ENCODE assay signal across 1 cellular context in the genomic region with DNA sequence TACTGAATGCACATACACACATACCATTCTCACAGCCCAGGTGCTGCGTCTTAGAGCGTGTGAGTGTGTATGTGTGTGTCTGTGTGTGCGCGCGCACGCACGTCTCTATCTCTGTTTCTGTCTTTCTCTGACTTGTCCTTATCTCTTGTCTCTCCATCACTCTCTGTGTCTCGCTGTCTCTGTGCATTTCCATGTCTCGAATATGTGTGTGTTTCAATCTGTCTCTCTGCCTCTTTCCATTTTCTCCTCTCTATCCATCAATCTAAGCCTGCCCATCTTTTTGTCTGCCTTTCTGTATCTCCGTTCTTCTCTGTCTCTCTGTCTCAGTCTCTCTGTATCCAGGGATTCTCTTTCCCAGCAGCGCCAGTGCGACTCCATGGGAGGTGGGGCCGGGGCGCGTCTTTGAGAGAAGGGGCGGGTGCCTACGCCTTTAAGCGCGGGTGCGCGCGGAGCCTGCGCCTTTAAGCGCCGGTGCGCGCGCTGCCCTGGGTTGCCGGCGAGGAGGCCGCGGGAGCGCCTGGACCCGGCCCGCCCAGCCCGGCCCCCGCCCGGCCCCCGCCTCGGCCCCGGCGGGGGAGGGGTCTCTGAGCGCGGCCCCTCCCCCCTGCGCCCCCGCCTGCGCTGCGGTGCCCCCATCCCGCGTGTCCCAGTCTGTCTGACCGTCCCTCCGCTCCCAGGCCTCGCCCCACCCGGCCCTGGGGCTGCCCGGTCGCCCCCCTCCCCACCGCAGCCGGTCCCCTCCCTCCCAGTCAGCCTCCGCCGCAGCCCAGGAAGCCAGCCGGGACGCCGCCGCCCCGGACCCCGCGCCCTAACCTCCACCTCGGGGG.
TF ChIP-seq lines count a peak whose summit lies in the region.

A gene with protein sequence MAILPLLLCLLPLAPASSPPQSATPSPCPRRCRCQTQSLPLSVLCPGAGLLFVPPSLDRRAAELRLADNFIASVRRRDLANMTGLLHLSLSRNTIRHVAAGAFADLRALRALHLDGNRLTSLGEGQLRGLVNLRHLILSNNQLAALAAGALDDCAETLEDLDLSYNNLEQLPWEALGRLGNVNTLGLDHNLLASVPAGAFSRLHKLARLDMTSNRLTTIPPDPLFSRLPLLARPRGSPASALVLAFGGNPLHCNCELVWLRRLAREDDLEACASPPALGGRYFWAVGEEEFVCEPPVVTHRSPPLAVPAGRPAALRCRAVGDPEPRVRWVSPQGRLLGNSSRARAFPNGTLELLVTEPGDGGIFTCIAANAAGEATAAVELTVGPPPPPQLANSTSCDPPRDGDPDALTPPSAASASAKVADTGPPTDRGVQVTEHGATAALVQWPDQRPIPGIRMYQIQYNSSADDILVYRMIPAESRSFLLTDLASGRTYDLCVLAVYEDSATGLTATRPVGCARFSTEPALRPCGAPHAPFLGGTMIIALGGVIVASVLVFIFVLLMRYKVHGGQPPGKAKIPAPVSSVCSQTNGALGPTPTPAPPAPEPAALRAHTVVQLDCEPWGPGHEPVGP (plus strand): TSS at position 464 of the 827 bp plus-strand sequence. CDS start 3,052 bp downstream, outside the sequence.

TF ChIP-seq in HepG2, 621 proteins besides CTCF, POLR2A, EP300 and RAD21 (continued from another document and continues in another):
- no peak for TF ChIP-seq ZSCAN31 (CRISPR knock-in tag; IDR thresholded peaks at IDR 0.05; ENCODE audit: low read depth)
- no peak for TF ChIP-seq HNRNPUL1 (IDR thresholded peaks at IDR 0.05; ENCODE audit: low read depth, low read length)
- no peak for TF ChIP-seq RFXAP (CRISPR knock-in tag; IDR thresholded peaks at IDR 0.05; ENCODE audit: borderline replicate concordance)
- TF ChIP-seq CCAR2 (optimal IDR thresholded peaks at IDR 0.05; ENCODE audit: low read depth, low read length): no peak
- TF ChIP-seq SALL1 (CRISPR knock-in tag; IDR thresholded peaks at IDR 0.05): peak; percentile 46; the same call in 1 of the 2 replicates
- TF ChIP-seq HOMEZ (CRISPR knock-in tag; IDR thresholded peaks at IDR 0.05; ENCODE audit: low read depth): no peak
- TF ChIP-seq KAT7 (CRISPR knock-in tag; IDR thresholded peaks at IDR 0.05; ENCODE audit: borderline replicate concordance): no peak
- no peak for TF ChIP-seq RFXANK (CRISPR knock-in tag; IDR thresholded peaks at IDR 0.05)
- 0 out of 2 replicates have a peak, but pooled peaks have one; percentile 36 for TF ChIP-seq ZBED4 (CRISPR knock-in tag; IDR thresholded peaks at IDR 0.05; ENCODE audit: borderline replicate concordance)
- TF ChIP-seq, protein P1, sequence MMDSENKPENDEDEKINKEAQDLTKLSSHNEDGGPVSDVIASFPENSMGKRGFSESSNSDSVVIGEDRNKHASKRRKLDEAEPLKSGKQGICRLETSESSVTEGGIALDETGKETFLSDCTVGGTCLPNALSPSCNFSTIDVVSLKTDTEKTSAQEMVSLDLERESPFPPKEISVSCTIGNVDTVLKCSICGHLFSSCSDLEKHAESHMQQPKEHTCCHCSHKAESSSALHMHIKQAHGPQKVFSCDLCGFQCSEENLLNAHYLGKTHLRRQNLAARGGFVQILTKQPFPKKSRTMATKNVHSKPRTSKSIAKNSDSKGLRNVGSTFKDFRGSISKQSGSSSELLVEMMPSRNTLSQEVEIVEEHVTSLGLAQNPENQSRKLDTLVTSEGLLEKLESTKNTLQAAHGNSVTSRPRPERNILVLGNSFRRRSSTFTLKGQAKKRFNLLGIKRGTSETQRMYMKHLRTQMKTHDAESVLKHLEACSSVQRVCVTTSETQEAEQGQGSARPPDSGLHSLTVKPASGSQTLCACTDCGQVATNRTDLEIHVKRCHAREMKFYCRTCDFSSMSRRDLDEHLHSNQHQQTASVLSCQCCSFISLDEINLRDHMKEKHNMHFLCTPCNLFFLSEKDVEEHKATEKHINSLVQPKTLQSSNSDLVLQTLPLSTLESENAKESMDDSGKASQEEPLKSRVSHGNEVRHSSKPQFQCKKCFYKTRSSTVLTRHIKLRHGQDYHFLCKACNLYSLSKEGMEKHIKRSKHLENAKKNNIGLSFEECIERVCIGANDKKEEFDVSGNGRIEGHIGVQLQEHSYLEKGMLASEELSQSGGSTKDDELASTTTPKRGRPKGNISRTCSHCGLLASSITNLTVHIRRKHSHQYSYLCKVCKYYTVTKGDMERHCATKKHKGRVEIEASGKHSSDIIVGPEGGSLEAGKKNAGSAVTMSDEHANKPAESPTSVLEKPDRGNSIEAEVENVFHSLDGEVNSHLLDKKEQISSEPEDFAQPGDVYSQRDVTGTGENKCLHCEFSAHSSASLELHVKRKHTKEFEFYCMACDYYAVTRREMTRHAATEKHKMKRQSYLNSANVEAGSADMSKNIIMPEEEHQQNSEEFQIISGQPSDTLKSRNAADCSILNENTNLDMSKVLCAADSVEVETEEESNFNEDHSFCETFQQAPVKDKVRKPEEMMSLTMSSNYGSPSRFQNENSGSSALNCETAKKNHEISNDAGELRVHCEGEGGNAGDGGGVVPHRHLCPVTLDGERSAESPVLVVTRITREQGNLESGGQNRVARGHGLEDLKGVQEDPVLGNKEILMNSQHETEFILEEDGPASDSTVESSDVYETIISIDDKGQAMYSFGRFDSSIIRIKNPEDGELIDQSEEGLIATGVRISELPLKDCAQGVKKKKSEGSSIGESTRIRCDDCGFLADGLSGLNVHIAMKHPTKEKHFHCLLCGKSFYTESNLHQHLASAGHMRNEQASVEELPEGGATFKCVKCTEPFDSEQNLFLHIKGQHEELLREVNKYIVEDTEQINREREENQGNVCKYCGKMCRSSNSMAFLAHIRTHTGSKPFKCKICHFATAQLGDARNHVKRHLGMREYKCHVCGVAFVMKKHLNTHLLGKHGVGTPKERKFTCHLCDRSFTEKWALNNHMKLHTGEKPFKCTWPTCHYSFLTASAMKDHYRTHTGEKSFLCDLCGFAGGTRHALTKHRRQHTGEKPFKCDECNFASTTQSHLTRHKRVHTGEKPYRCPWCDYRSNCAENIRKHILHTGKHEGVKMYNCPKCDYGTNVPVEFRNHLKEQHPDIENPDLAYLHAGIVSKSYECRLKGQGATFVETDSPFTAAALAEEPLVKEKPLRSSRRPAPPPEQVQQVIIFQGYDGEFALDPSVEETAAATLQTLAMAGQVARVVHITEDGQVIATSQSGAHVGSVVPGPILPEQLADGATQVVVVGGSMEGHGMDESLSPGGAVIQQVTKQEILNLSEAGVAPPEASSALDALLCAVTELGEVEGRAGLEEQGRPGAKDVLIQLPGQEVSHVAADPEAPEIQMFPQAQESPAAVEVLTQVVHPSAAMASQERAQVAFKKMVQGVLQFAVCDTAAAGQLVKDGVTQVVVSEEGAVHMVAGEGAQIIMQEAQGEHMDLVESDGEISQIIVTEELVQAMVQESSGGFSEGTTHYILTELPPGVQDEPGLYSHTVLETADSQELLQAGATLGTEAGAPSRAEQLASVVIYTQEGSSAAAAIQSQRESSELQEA (CRISPR knock-in tag; IDR thresholded peaks at IDR 0.05; ENCODE audit: not compliant biosample characterization): no peak
- no peak for TF ChIP-seq RCOR2 (CRISPR knock-in tag; IDR thresholded peaks at IDR 0.05)
- TF ChIP-seq ZBTB46 (CRISPR knock-in tag; IDR thresholded peaks at IDR 0.05; ENCODE audit: borderline replicate concordance): no peak
- TF ChIP-seq MIER3 (CRISPR knock-in tag; IDR thresholded peaks at IDR 0.05; ENCODE audit: borderline replicate concordance): no peak
- TF ChIP-seq FOXM1 (CRISPR knock-in tag; IDR thresholded peaks at IDR 0.05): no peak
- no peak; the same call in 1 of the 2 replicates for TF ChIP-seq ZNF335 (CRISPR knock-in tag; IDR thresholded peaks at IDR 0.05)
- no peak for TF ChIP-seq ZNF672 (CRISPR knock-in tag; IDR thresholded peaks at IDR 0.05)
- TF ChIP-seq HCFC1 (IDR thresholded peaks at IDR 0.05; ENCODE audit: low read depth, low read length): no peak
- peak in 1 of 2 experiments; percentile 2; a peak in 1 of 4 replicates for TF ChIP-seq KLF16 (CRISPR knock-in tag; IDR thresholded peaks at IDR 0.05)
- TF ChIP-seq ZBTB3 (CRISPR knock-in tag; IDR thresholded peaks at IDR 0.05; ENCODE audit: borderline replicate concordance, low read depth): no peak
- peak; percentile 12; the same call in 1 of the 2 replicates for TF ChIP-seq ZFX (CRISPR knock-in tag; IDR thresholded peaks at IDR 0.05; ENCODE audit: low read depth)
- TF ChIP-seq ZNF343 (CRISPR knock-in tag; IDR thresholded peaks at IDR 0.05): no peak
- no peak for TF ChIP-seq GMEB2 (CRISPR knock-in tag; IDR thresholded peaks at IDR 0.05; ENCODE audit: low read depth)
- no peak for TF ChIP-seq ZNF710 (CRISPR knock-in tag; IDR thresholded peaks at IDR 0.05; ENCODE audit: borderline replicate concordance)
- no peak for TF ChIP-seq FOXA3 (CRISPR knock-in tag; IDR thresholded peaks at IDR 0.05)
- TF ChIP-seq XBP1 (CRISPR knock-in tag; IDR thresholded peaks at IDR 0.05): no peak
- no peak for TF ChIP-seq TSC22D2 (CRISPR knock-in tag; IDR thresholded peaks at IDR 0.05; ENCODE audit: borderline replicate concordance)
- TF ChIP-seq ZNF605 (CRISPR knock-in tag; IDR thresholded peaks at IDR 0.05): 0 out of 2 replicates have a peak, but pooled peaks have one; percentile 63
